Comparison of ENCODE assay signal across 8 cellular contexts in the genomic region with DNA sequence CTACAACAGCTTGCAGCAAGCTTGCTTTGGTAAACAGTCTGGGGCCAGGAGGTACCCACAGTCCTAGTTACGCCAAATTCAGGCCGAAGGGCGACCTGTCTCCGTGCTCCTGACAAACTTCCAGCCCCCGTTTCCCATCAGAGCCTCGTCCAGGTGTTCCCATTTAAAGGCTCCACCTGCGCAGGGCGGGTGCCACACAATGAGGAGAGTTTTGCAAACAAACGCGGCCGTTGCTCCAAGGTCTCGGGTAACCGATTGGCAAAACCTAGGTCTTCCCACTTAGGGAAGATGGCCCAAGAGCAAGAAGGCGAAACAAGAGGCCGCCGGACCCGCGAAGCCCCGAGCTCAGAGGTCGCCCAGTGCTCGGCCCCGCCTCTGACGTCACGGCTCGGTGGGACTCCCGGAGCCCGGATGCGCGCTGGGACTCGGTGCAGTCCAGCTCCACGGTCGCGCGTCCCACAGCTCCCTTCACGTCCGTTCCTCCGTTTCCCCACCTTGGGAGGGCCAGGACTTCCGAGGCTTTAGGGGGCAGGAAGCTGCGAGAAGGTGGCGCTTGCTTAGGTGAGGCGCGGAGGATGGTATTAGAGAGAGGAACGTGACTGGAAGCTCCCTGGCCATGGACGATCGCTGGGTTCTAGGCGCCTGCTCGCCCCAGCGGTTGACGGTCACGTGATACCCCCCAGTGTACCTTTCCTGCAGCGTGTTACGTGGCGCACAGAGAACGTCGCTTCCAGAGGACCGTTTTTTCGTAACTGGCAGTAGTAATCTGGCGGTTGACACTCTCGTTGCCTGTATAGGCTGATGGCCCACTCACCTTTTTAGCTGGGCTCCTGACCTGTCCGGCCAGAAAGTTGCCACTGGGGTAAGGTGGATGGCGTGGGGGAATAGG. TPM values are rescaled to one million over a fixed set of nuclear protein-coding genes. Genes with fewer than 3 reads are reported as not detected.
DNase-seq lines count a peak whose midpoint lies in the region; TF ChIP-seq lines count a peak whose summit lies in the region.

No MANE protein-coding gene starts in this region.

- H2AK5ac ChIP-seq in H9 (ENCODE audit: insufficient read length, low read length) = no peak overlapping the region

- H3K4me1 ChIP-seq in H9 (ENCODE audit: insufficient read depth, low read length) = no peaks in the 10 kb centered on the region

- no peak overlapping the region for H4K5ac ChIP-seq in H9 (ENCODE audit: insufficient read length, low read depth, low read length)

- DNase-seq in DMS79 treated with DMSO at 0.1 percent for 48 hours (lab: John Stamatoyannopoulos, UW) (peak; percentile 83), H9 (peak; percentile 58), NCI-H2227 treated with DMSO at 0.1 percent for 48 hours (lab: John Stamatoyannopoulos, UW) (peak; percentile 79), fibroblast of pulmonary artery (ENCODE audit: low read depth) (peak; percentile 36), posterior vena cava (ENCODE audit: low spot score) (peak; percentile 88), type B pancreatic cell (ENCODE audit: extremely low spot score, unreplicated experiment) (no peak), dedifferentiated amniotic fluid mesenchymal stem cell (ENCODE audit: extremely low spot score) (no peak)
- DNase-seq in activated T-cell treated with anti-CD3 and anti-CD28 coated beads, Interleukin-2, amount 50 U/mL, for 48 hours = peak; percentile 82 to 83

- peak overlapping the region; percentile 21; the same call in 1 of the 2 replicates for H3K14ac ChIP-seq in H9 (ENCODE audit: insufficient read depth, low read length)

- no peak overlapping the region for H3K4ac ChIP-seq in H9 (ENCODE audit: low read depth, low read length)

- H3K23ac ChIP-seq in H9 (ENCODE audit: insufficient read length, low read depth, low read length) = no peak overlapping the region

- H2BK15ac ChIP-seq in H9 (ENCODE audit: low read depth, low read length) = no peak overlapping the region

- no peak overlapping the region for H3K9ac ChIP-seq in H9 (ENCODE audit: extremely low read depth, insufficient read length, low read length)

- H3K27ac ChIP-seq in H9 (ENCODE audit: insufficient read length, low read depth, low read length) = no peak overlapping the region

- H3K79me2 ChIP-seq in H9 (ENCODE audit: insufficient read depth, low read length) = no peaks in the 10 kb centered on the region

- no peak for TF ChIP-seq CTCF in H9 (conservative IDR thresholded peaks at IDR 0.05)
- no peak for TF ChIP-seq CTCF in fibroblast of pulmonary artery (IDR thresholded peaks at IDR 0.05; ENCODE audit: low read length, missing control alignments)
- TF ChIP-seq CTCF in type B pancreatic cell (conservative IDR thresholded peaks at IDR 0.05) = no peak

- H4K91ac ChIP-seq in H9 (ENCODE audit: insufficient read length, low read depth, low read length) = no peak overlapping the region

- no peaks in the 10 kb centered on the region for H4K20me1 ChIP-seq in H9 (ENCODE audit: control insufficient read depth, insufficient read depth, insufficient read length)

- WGBS in H9 (ENCODE audit: extremely low coverage, insufficient read length, low lambda C conversion rate) = no CpG with 5 or more reads among the region's 61 CpGs

- H3K79me1 ChIP-seq in H9 (ENCODE audit: insufficient read depth, low read depth, low read length, poor library complexity, severe bottlenecking) = no peaks in the 10 kb centered on the region

- no peak overlapping the region for H2BK120ac ChIP-seq in H9 (ENCODE audit: low read depth, low read length, poor library complexity, severe bottlenecking)

- no peaks in the 10 kb centered on the region for H3K9me3 ChIP-seq in H9 (ENCODE audit: control insufficient read depth, low read depth, low read length)

- H2AFZ ChIP-seq in H9 (ENCODE audit: low read length) = peak overlapping the region; percentile 63

- no peak overlapping the region for H2BK12ac ChIP-seq in H9 (ENCODE audit: insufficient read length, low read depth, low read length)

- intact Hi-C loops in posterior vena cava (cut with DNase I) = no loop called here

- no peaks in the 10 kb centered on the region; the same call in 1 of the 2 replicates for H3K27me3 ChIP-seq in H9 (ENCODE audit: insufficient read depth, low read length)

- H3K23me2 ChIP-seq in H9 (ENCODE audit: insufficient read length, low read depth, low read length, poor library complexity, severe bottlenecking) = no peaks in the 10 kb centered on the region

- H3K18ac ChIP-seq in H9 (ENCODE audit: insufficient read length, low read depth, low read length) = peak overlapping the region; percentile 52

- H3K9me3 Mint-ChIP-seq in H9 (no peaks in the 10 kb centered on the region), type B pancreatic cell (no peaks in the 10 kb centered on the region)

- no peak overlapping the region for H4K8ac ChIP-seq in H9 (replicated peaks; ENCODE audit: insufficient read length, low read depth, low read length)

- no peak overlapping the region for H2BK20ac ChIP-seq in H9 (ENCODE audit: low read depth, low read length, poor library complexity, severe bottlenecking)

- H3K4me2 ChIP-seq in H9 (ENCODE audit: insufficient read depth, insufficient read length, low read length) = no peak overlapping the region

- no peak overlapping the region for H2BK5ac ChIP-seq in H9 (ENCODE audit: insufficient read length, low read length)

- H3K36me3 Mint-ChIP-seq in H9 (ENCODE audit: insufficient read depth in 1 of 3, low read depth in 3 of 3) = no peaks in the 10 kb centered on the region
- no peaks in the 10 kb centered on the region for H3K36me3 Mint-ChIP-seq in type B pancreatic cell

- H3K27ac Mint-ChIP-seq in H9 (0 out of 7 replicates have a peak overlapping the region, but pooled peaks of 1 of the 3 experiments have one; percentile 39), type B pancreatic cell (peak overlapping the region; percentile 50)

- H3K4me3 ChIP-seq in fibroblast of pulmonary artery (replicated peaks; ENCODE audit: low read depth, low read length) = peak overlapping the region; percentile 52

- H3K4me1 Mint-ChIP-seq in H9 (no peaks in the 10 kb centered on the region; a peak in 2 of 4 replicates), type B pancreatic cell (ENCODE audit: unreplicated experiment) (no peaks in the 10 kb centered on the region)

- no peak overlapping the region for H3K4me3 Mint-ChIP-seq in H9
- H3K4me3 Mint-ChIP-seq in type B pancreatic cell = peak overlapping the region; percentile 72

- no peak overlapping the region for H3T11ph ChIP-seq in H9 (ENCODE audit: low read length)

- H3K27me3 Mint-ChIP-seq in H9 (ENCODE audit: low read depth) (no peaks in the 10 kb centered on the region), type B pancreatic cell (no peaks in the 10 kb centered on the region)

- H3K56ac ChIP-seq in H9 (ENCODE audit: insufficient read length, low read depth, low read length) = no peak overlapping the region

RNA-seq across cellular contexts. Expression of a gene that starts 41.8 kb away (rescaled TPM):
- 21.0 and 24.0 TPM in 2 replicates for total RNA-seq in H9 (2021)
- total RNA-seq in posterior vena cava = 10 to 100 TPM; 31.1 to 36.7 TPM
- 16.5 and 25.4 TPM in 2 replicates for total RNA-seq in type B pancreatic cell (ENCODE audit: low replicate concordance)

Comparison
In these comparisons a context has a peak if more than half of its experiments do, and no peak if none do; other contexts are left out.
1. DNase-seq: peak in DMS79 treated with DMSO at 0.1 percent for 48 hours (single experiment), H9 (single experiment), NCI-H2227 treated with DMSO at 0.1 percent for 48 hours (single experiment), activated T-cell treated with anti-CD3 and anti-CD28 coated beads, Interleukin-2, amount 50 U/mL, for 48 hours (2 of 2), fibroblast of pulmonary artery (single experiment) and posterior vena cava (single experiment); none in type B pancreatic cell (single experiment) and dedifferentiated amniotic fluid mesenchymal stem cell (single experiment).